Comparison of ENCODE assay signal across 34 cellular contexts in genomic region chr1:227918736-227919135, GRCh38. TPM values are rescaled to one million over a fixed set of nuclear protein-coding genes. Genes with fewer than 3 reads are reported as not detected.
"Had no signal": no experiment of that assay in that cellular context is flagged by ENCODE, and none has a peak within 500 bp of the region (broad histone marks: within the 10 kb centered on the region; RNA-seq: fewer than 3 reads in every experiment).

No MANE protein-coding gene starts in this region.

- H3K4me1 Mint-ChIP-seq: activated B cell treated with CpG ODN at 0.5 μM for 24 hours; activated naive CD4-positive, alpha-beta T cell treated with anti-CD3 and anti-CD28 coated beads, Interleukin-2, amount 10 ng/mL, durations not matched to agents 7 days and 5 days; activated naive CD8-positive, alpha-beta T cell treated with anti-CD3 and anti-CD28 coated beads, Interleukin-2, amount 10 ng/mL, durations not matched to agents 7 days and 5 days; central memory CD8-positive, alpha-beta T cell; T-cell had no signal

- H3K4me1 ChIP-seq: ascending aorta, breast epithelium, gastrocnemius medialis had no signal

- H3K4me3 ChIP-seq: ascending aorta, breast epithelium, cardiac muscle cell, esophagus muscularis mucosa, gastrocnemius medialis had no signal

- H3K9me3 ChIP-seq: ascending aorta, breast epithelium, esophagus muscularis mucosa, gastrocnemius medialis had no signal

- H3K36me3 ChIP-seq: breast epithelium, cardiac muscle cell, WERI-Rb-1 had no signal

- DNase-seq: activated B cell treated with CpG ODN at 0.5 μM for 24 hours; activated CD4-positive, alpha-beta T cell treated with anti-CD3 and anti-CD28 coated beads for 48 hours; activated CD4-positive, alpha-beta T cell treated with anti-CD3 and anti-CD28 coated beads, Interleukin-2, amount 50 U/mL, for 1 hour; activated CD4-positive, alpha-beta T cell treated with anti-CD3 and anti-CD28 coated beads, Interleukin-2, amount 50 U/mL, for 48 hours; activated CD8-positive, alpha-beta memory T cell treated with anti-CD3 and anti-CD28 coated beads, Interleukin-2, amount 50 U/mL, for 48 hours; activated gamma-delta T cell; activated naive CD4-positive, alpha-beta T cell; activated naive CD4-positive, alpha-beta T cell treated with anti-CD3 and anti-CD28 coated beads, Interleukin-2, amount 10 ng/mL, durations not matched to agents 7 days and 5 days; activated naive CD8-positive, alpha-beta T cell treated with anti-CD3 and anti-CD28 coated beads, Interleukin-2, amount 10 ng/mL, durations not matched to agents 7 days and 5 days; activated T-cell treated with anti-CD3 and anti-CD28 coated beads for 4 hours; activated T-cell treated with anti-CD3 and anti-CD28 coated beads, Interleukin-2, amount 50 U/mL, for 24 hours; activated T-cell treated with anti-CD3 and anti-CD28 coated beads, Interleukin-2, amount 50 U/mL, for 72 hours; cortex of kidney; dermis blood vessel endothelial cell; effector CD4-positive, alpha-beta T cell; effector memory CD8-positive, alpha-beta T cell; erythroblast; foreskin keratinocyte; gastrocnemius medialis; SW 1271; T-cell; T1000; WERI-Rb-1 had no signal

- ATAC-seq: activated CD4-positive, CD25-positive, alpha-beta regulatory T cell treated with anti-CD3 and anti-CD28 coated beads, Interleukin-2, amount 50 U/mL, for 24 hours; activated naive CD4-positive, alpha-beta T cell treated with anti-CD3 and anti-CD28 coated beads, Interleukin-2, amount 50 U/mL, for 72 hours; activated T-cell treated with anti-CD3 and anti-CD28 coated beads, Interleukin-2, amount 50 U/mL, for 72 hours; effector memory CD8-positive, alpha-beta T cell; foreskin keratinocyte; gastrocnemius medialis; T-cell had no signal

- FAIRE-seq: colon had no signal

- H3K9me3 Mint-ChIP-seq: activated B cell treated with CpG ODN at 0.5 μM for 24 hours; activated naive CD4-positive, alpha-beta T cell treated with anti-CD3 and anti-CD28 coated beads, Interleukin-2, amount 50 U/mL, for 72 hours; activated naive CD8-positive, alpha-beta T cell treated with anti-CD3 and anti-CD28 coated beads, Interleukin-2, amount 10 ng/mL, durations not matched to agents 7 days and 5 days; activated T-cell treated with anti-CD3 and anti-CD28 coated beads, Interleukin-2, amount 50 U/mL, for 24 hours; activated T-cell treated with anti-CD3 and anti-CD28 coated beads, Interleukin-2, amount 50 U/mL, for 72 hours; brain; central memory CD8-positive, alpha-beta T cell; effector memory CD8-positive, alpha-beta T cell; T-cell; T-helper 1 cell treated with Interleukin-12 subunit alpha and Interleukin-12 subunit beta and Interleukin-4 antibody, amounts not matched to agents 30 μg/mL and 1 μg/mL, for 36 hours; T-helper 2 cell treated with Interferon-gamma antibody and Interleukin-4, amounts not matched to agents 5 μg/mL and 100 μg/mL, for 36 hours had no signal

- H3K36me3 Mint-ChIP-seq: activated naive CD4-positive, alpha-beta T cell treated with anti-CD3 and anti-CD28 coated beads, Interleukin-2, amount 10 ng/mL, durations not matched to agents 7 days and 5 days; activated naive CD4-positive, alpha-beta T cell treated with anti-CD3 and anti-CD28 coated beads, Interleukin-2, amount 50 U/mL, for 72 hours; activated naive CD8-positive, alpha-beta T cell treated with anti-CD3 and anti-CD28 coated beads, Interleukin-2, amount 10 ng/mL, durations not matched to agents 7 days and 5 days; brain; T-cell had no signal

- H3K27ac Mint-ChIP-seq: activated B cell treated with CpG ODN at 0.5 μM for 24 hours; activated naive CD4-positive, alpha-beta T cell treated with anti-CD3 and anti-CD28 coated beads, Interleukin-2, amount 10 ng/mL, durations not matched to agents 7 days and 5 days; activated naive CD8-positive, alpha-beta T cell treated with anti-CD3 and anti-CD28 coated beads, Interleukin-2, amount 10 ng/mL, durations not matched to agents 7 days and 5 days; activated T-cell treated with anti-CD3 and anti-CD28 coated beads, Interleukin-2, amount 50 U/mL, for 24 hours; activated T-cell treated with anti-CD3 and anti-CD28 coated beads, Interleukin-2, amount 50 U/mL, for 72 hours; effector memory CD8-positive, alpha-beta T cell; T-cell; T-helper 1 cell treated with Interleukin-12 subunit alpha and Interleukin-12 subunit beta and Interleukin-4 antibody, amounts not matched to agents 30 μg/mL and 1 μg/mL, for 36 hours; T-helper 2 cell treated with Interferon-gamma antibody and Interleukin-4, amounts not matched to agents 5 μg/mL and 100 μg/mL, for 36 hours had no signal

- H3K27me3 Mint-ChIP-seq: activated B cell treated with CpG ODN at 0.5 μM for 24 hours; activated naive CD8-positive, alpha-beta T cell treated with anti-CD3 and anti-CD28 coated beads, Interleukin-2, amount 10 ng/mL, durations not matched to agents 7 days and 5 days; activated T-cell treated with anti-CD3 and anti-CD28 coated beads, Interleukin-2, amount 50 U/mL, for 24 hours; central memory CD8-positive, alpha-beta T cell; effector memory CD8-positive, alpha-beta T cell; T-cell had no signal

- H3K27me3 ChIP-seq: ascending aorta, breast epithelium, cardiac muscle cell, esophagus muscularis mucosa, foreskin keratinocyte, gastrocnemius medialis had no signal

- H3K4me3 Mint-ChIP-seq: activated B cell treated with CpG ODN at 0.5 μM for 24 hours; activated naive CD4-positive, alpha-beta T cell treated with anti-CD3 and anti-CD28 coated beads, Interleukin-2, amount 10 ng/mL, durations not matched to agents 7 days and 5 days; activated naive CD8-positive, alpha-beta T cell treated with anti-CD3 and anti-CD28 coated beads, Interleukin-2, amount 10 ng/mL, durations not matched to agents 7 days and 5 days; activated T-cell treated with anti-CD3 and anti-CD28 coated beads, Interleukin-2, amount 50 U/mL, for 24 hours; activated T-cell treated with anti-CD3 and anti-CD28 coated beads, Interleukin-2, amount 50 U/mL, for 72 hours; central memory CD8-positive, alpha-beta T cell; effector memory CD8-positive, alpha-beta T cell; T-cell; T-helper 1 cell treated with Interleukin-12 subunit alpha and Interleukin-12 subunit beta and Interleukin-4 antibody, amounts not matched to agents 30 μg/mL and 1 μg/mL, for 36 hours; T-helper 2 cell treated with Interferon-gamma antibody and Interleukin-4, amounts not matched to agents 5 μg/mL and 100 μg/mL, for 36 hours had no signal

- H3K27ac ChIP-seq: ascending aorta, breast epithelium, cardiac muscle cell, esophagus muscularis mucosa, foreskin keratinocyte, gastrocnemius medialis had no signal

RNA-seq across cellular contexts. Expression of gene WNT9A, which starts 29.0 kb away (rescaled TPM):
- total RNA-seq: activated B cell treated with CpG ODN at 0.5 μM for 24 hours; activated naive CD4-positive, alpha-beta T cell treated with anti-CD3 and anti-CD28 coated beads, Interleukin-2, amount 50 U/mL, for 72 hours had no signal
- polyA plus RNA-seq: cardiac muscle cell had no signal
